18 cellular contexts compared by ENCODE assay signal in genomic region chr16:27110524-27110896, GRCh38. TPM values are rescaled to one million over a fixed set of nuclear protein-coding genes. Genes with fewer than 3 reads are reported as not detected.
DNase-seq lines count a peak whose midpoint lies in the region; ATAC-seq and TF ChIP-seq lines count a peak whose summit lies in the region.
"Had no signal": no experiment of that assay in that cellular context is flagged by ENCODE, and none has a peak within 500 bp of the region (broad histone marks: within the 10 kb centered on the region; RNA-seq: fewer than 3 reads in every experiment).

No MANE protein-coding gene starts in this region.

- no peak overlapping the region for H2AFZ ChIP-seq in ACC112 (ENCODE audit: low read length, unreplicated experiment)

- no peaks in the 10 kb centered on the region for H3K9me3 ChIP-seq in adipocyte (ENCODE audit: control insufficient read depth, low read length)

- no peaks in the 10 kb centered on the region for H3K79me2 ChIP-seq in ACC112 (ENCODE audit: control insufficient read depth, insufficient read depth, low read length, unreplicated experiment)

- H3K36me3 ChIP-seq in ACC112 (ENCODE audit: insufficient read depth, low read length) (no peaks in the 10 kb centered on the region), H7 (replicated peaks; ENCODE audit: control insufficient read depth, insufficient read depth, low read length) (no peaks in the 10 kb centered on the region; the same call in 1 of the 2 replicates), adipocyte (ENCODE audit: control insufficient read depth, insufficient read depth, low read length, severe bottlenecking) (no peaks in the 10 kb centered on the region)

- H3K4me1 ChIP-seq in ACC112 (ENCODE audit: control insufficient read depth, insufficient read depth, low read length, unreplicated experiment) (no peaks in the 10 kb centered on the region), adipocyte (ENCODE audit: control insufficient read depth, insufficient read depth, low read length) (peaks cover 4% of the 10 kb centered on the region)

- no peaks in the 10 kb centered on the region for H3K36me3 Mint-ChIP-seq in nephron progenitor cell (ENCODE audit: low read depth)
- no peaks in the 10 kb centered on the region for H3K36me3 Mint-ChIP-seq in stimulated activated memory B cell treated with anti-CD40 and anti-IgM and Interleukin-4, amounts not matched to agents 10 μg/mL and 1 μg/mL and 100 μg/mL, for 72 hours
- H3K36me3 Mint-ChIP-seq: activated naive CD4-positive, alpha-beta T cell treated with anti-CD3 and anti-CD28 coated beads, Interleukin-2, amount 50 U/mL, for 72 hours had no signal

- no peak for ATAC-seq in stimulated activated memory B cell treated with anti-CD40 and anti-IgM and Interleukin-4, amounts not matched to agents 10 μg/mL and 1 μg/mL and 100 μg/mL, for 72 hours
- no peak for ATAC-seq in GM19023 (IDR thresholded peaks at IDR 0.05; ENCODE audit: unreplicated experiment)

- no peak for TF ChIP-seq CTCF in nephron progenitor cell (IDR thresholded peaks at IDR 0.05)

- peaks cover 4% of the 10 kb centered on the region for H3K27me3 Mint-ChIP-seq in nephron progenitor cell (ENCODE audit: low read depth, poor library complexity)
- peaks cover 17% of the 10 kb centered on the region for H3K27me3 Mint-ChIP-seq in stimulated activated memory B cell treated with anti-CD40 and anti-IgM and Interleukin-4, amounts not matched to agents 10 μg/mL and 1 μg/mL and 100 μg/mL, for 72 hours

- peak overlapping the region; percentile 50; the same call in 1 of the 2 replicates for H3K4me3 ChIP-seq in ACC112 (ENCODE audit: low read depth, low read length)
- H3K4me3 ChIP-seq in H7 (ENCODE audit: insufficient read depth, low read depth, low read length): no peak overlapping the region
- peak overlapping the region; percentile 73 for H3K4me3 ChIP-seq in adipocyte (ENCODE audit: low read length)
- H3K4me3 ChIP-seq: lung had no signal

- H3K4me3 Mint-ChIP-seq in nephron progenitor cell: peak overlapping the region; percentile 78
- H3K4me3 Mint-ChIP-seq in stimulated activated memory B cell treated with anti-CD40 and anti-IgM and Interleukin-4, amounts not matched to agents 10 μg/mL and 1 μg/mL and 100 μg/mL, for 72 hours: no peak overlapping the region

- peaks cover 35% of the 10 kb centered on the region for H3K4me1 Mint-ChIP-seq in nephron progenitor cell
- peaks cover 37% of the 10 kb centered on the region for H3K4me1 Mint-ChIP-seq in stimulated activated memory B cell treated with anti-CD40 and anti-IgM and Interleukin-4, amounts not matched to agents 10 μg/mL and 1 μg/mL and 100 μg/mL, for 72 hours

- intact Hi-C loops in head of caudate nucleus (cut with DNase I): no loop called here

- peaks cover 1% of the 10 kb centered on the region for H3K9me3 Mint-ChIP-seq in nephron progenitor cell
- H3K9me3 Mint-ChIP-seq in stimulated activated memory B cell treated with anti-CD40 and anti-IgM and Interleukin-4, amounts not matched to agents 10 μg/mL and 1 μg/mL and 100 μg/mL, for 72 hours: no peaks in the 10 kb centered on the region
- H3K9me3 Mint-ChIP-seq: activated naive CD4-positive, alpha-beta T cell treated with anti-CD3 and anti-CD28 coated beads, Interleukin-2, amount 50 U/mL, for 72 hours had no signal

- no peak overlapping the region for H3K27ac ChIP-seq in ACC112 (ENCODE audit: low read depth, low read length)
- H3K27ac ChIP-seq: C4-2B had no signal

- H3K27ac Mint-ChIP-seq in nephron progenitor cell: no peak overlapping the region
- H3K27ac Mint-ChIP-seq in stimulated activated memory B cell treated with anti-CD40 and anti-IgM and Interleukin-4, amounts not matched to agents 10 μg/mL and 1 μg/mL and 100 μg/mL, for 72 hours: no peak overlapping the region
- H3K27ac Mint-ChIP-seq: activated CD8-positive, alpha-beta T cell treated with anti-CD3 and anti-CD28 coated beads, Interleukin-2, amount 10 ng/mL, durations not matched to agents 7 days and 5 days; activated naive CD4-positive, alpha-beta T cell treated with anti-CD3 and anti-CD28 coated beads, Interleukin-2, amount 50 U/mL, for 72 hours; progenitor cell of endocrine pancreas had no signal

- H3K9ac ChIP-seq in adipocyte (ENCODE audit: low read length): peak overlapping the region; percentile 56

- DNase-seq in H7 (peak; percentile 48), adipocyte (ENCODE audit: low read depth) (no peak), nephron progenitor cell (no peak), head of caudate nucleus (no peak), SW480 (ENCODE audit: low spot score) (no peak)
- DNase-seq: activated CD8-positive, alpha-beta T cell treated with anti-CD3 and anti-CD28 coated beads, Interleukin-2, amount 10 ng/mL, durations not matched to agents 7 days and 5 days; RPMI8226; stimulated activated CD4-positive, alpha-beta T cell treated with anti-CD3 and anti-CD28 coated beads, Interleukin-2, amount 100 ng/mL, for 48 hours had no signal

- H3K27me3 ChIP-seq in ACC112 (ENCODE audit: insufficient read depth, low read length) (no peaks in the 10 kb centered on the region), H7 (ENCODE audit: control insufficient read depth, insufficient read depth, low read length) (no peaks in the 10 kb centered on the region), adipocyte (replicated peaks; ENCODE audit: control insufficient read depth, insufficient read depth, low read length) (peaks cover 17% of the 10 kb centered on the region)

RNA-seq across cellular contexts. Expression of gene C16orf82, which starts 43.8 kb away (rescaled TPM):
- 0.07 TPM in 1 of 2 replicates, not detected in the other for total RNA-seq in H7 (2014; rRNA removed; shearing (Covaris generic))
- total RNA-seq: activated CD8-positive, alpha-beta T cell treated with anti-CD3 and anti-CD28 coated beads, Interleukin-2, amount 10 ng/mL, durations not matched to agents 7 days and 5 days; activated naive CD4-positive, alpha-beta T cell treated with anti-CD3 and anti-CD28 coated beads, Interleukin-2, amount 50 U/mL, for 72 hours; epithelial cell of proximal tubule; HT1080; lung; NCI-H460; progenitor cell of endocrine pancreas had no signal
